Comparison of ENCODE assay signal across 3 cellular contexts in the genomic region with DNA sequence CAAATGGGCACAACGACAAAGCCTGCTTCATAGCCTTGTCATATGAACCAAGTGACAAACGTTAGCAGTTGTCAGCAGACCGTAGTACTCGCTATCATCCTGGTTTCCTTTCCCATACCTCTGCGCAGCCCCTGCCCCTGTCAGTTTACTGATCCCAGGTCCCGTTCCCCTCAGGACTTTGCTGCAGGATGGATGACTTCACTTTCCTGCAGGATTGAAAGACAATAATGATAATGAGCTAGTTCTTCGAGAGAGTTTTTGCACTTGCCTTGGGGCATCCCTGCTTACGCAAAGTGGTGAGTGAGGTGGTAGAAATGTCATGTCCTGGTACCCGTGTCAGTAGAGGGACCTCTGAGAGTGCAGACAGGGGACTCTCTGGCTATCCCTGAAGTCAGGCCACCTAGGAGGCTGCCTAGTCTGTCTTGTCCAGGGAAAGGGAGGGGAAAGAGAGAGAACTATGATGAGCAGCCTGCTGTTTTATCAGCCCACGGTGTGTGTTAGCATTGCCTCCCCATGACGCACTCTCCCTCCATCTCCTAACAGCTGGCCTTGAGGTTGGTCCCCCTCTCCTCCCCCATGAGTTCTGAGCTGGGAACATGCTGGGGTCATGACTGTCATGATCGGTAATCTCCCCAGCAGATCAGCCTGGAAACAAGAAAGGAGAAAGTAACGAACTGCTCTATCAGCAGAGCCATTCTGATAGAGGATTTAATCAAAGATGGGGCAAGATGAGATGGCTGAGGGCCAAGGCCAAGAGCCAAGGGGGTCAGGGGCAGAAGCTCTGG.
TF ChIP-seq lines count a peak whose summit lies in the region.

No MANE protein-coding gene starts in this region.

TF ChIP-seq in HEK293, 187 proteins besides CTCF, POLR2A, EP300 and RAD21:
- TF ChIP-seq KLF9 (tag by site-specific recombination; IDR thresholded peaks at IDR 0.05; ENCODE audit: low read depth) (no peak), ZNF571 (tag by site-specific recombination; IDR thresholded peaks at IDR 0.05) (no peak), ZBTB7A (tag by site-specific recombination; IDR thresholded peaks at IDR 0.05; ENCODE audit: low read depth) (no peak), ZNF423 (tag by site-specific recombination; IDR thresholded peaks at IDR 0.05) (no peak), ZFHX2 (tag by site-specific recombination; conservative IDR thresholded peaks at IDR 0.05) (0 out of 2 replicates have a peak, but pooled peaks have one; percentile 18), GLIS1 (tag by site-specific recombination; IDR thresholded peaks at IDR 0.05) (peak; percentile 83), ZIC2 (tag by site-specific recombination; IDR thresholded peaks at IDR 0.05) (peak; percentile 87), ZNF211 (tag by site-specific recombination; IDR thresholded peaks at IDR 0.05; ENCODE audit: low read depth) (no peak), SETDB1 (IDR thresholded peaks at IDR 0.05; ENCODE audit: insufficient read length, low read length) (no peak), ZBTB17 (tag by site-specific recombination; IDR thresholded peaks at IDR 0.05) (peak; percentile 55; the same call in 1 of the 2 replicates), PRDM1 (tag by site-specific recombination; IDR thresholded peaks at IDR 0.05) (0 out of 2 replicates have a peak, but pooled peaks have one; percentile 16), ZNF585B (tag by site-specific recombination; IDR thresholded peaks at IDR 0.05) (no peak), GLIS2 (tag by site-specific recombination; IDR thresholded peaks at IDR 0.05) (peak; percentile 38)
- TF ChIP-seq, protein P1, sequence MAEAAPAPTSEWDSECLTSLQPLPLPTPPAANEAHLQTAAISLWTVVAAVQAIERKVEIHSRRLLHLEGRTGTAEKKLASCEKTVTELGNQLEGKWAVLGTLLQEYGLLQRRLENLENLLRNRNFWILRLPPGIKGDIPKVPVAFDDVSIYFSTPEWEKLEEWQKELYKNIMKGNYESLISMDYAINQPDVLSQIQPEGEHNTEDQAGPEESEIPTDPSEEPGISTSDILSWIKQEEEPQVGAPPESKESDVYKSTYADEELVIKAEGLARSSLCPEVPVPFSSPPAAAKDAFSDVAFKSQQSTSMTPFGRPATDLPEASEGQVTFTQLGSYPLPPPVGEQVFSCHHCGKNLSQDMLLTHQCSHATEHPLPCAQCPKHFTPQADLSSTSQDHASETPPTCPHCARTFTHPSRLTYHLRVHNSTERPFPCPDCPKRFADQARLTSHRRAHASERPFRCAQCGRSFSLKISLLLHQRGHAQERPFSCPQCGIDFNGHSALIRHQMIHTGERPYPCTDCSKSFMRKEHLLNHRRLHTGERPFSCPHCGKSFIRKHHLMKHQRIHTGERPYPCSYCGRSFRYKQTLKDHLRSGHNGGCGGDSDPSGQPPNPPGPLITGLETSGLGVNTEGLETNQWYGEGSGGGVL (tag by site-specific recombination; IDR thresholded peaks at IDR 0.05): peak; percentile 71

TF ChIP-seq in SK-N-SH, 30 proteins besides CTCF, POLR2A, EP300 and RAD21:
- TF ChIP-seq GATA2 (CRISPR knock-in tag; IDR thresholded peaks at IDR 0.05): peak; percentile 45; the same call in 1 of the 2 replicates
- TF ChIP-seq EZH2phosphoT487 (IDR thresholded peaks at IDR 0.05; ENCODE audit: borderline replicate concordance, low read depth): no peak
- no peak for TF ChIP-seq NRF1 (IDR thresholded peaks at IDR 0.05; ENCODE audit: low read depth, low read length)
- TF ChIP-seq TCF12 (IDR thresholded peaks at IDR 0.05): no peak
TF ChIP-seq in SK-N-SH: peak in this region for 1.

TF ChIP-seq in H1, 55 proteins besides CTCF, POLR2A, EP300 and RAD21:
- TF ChIP-seq, protein P2, sequence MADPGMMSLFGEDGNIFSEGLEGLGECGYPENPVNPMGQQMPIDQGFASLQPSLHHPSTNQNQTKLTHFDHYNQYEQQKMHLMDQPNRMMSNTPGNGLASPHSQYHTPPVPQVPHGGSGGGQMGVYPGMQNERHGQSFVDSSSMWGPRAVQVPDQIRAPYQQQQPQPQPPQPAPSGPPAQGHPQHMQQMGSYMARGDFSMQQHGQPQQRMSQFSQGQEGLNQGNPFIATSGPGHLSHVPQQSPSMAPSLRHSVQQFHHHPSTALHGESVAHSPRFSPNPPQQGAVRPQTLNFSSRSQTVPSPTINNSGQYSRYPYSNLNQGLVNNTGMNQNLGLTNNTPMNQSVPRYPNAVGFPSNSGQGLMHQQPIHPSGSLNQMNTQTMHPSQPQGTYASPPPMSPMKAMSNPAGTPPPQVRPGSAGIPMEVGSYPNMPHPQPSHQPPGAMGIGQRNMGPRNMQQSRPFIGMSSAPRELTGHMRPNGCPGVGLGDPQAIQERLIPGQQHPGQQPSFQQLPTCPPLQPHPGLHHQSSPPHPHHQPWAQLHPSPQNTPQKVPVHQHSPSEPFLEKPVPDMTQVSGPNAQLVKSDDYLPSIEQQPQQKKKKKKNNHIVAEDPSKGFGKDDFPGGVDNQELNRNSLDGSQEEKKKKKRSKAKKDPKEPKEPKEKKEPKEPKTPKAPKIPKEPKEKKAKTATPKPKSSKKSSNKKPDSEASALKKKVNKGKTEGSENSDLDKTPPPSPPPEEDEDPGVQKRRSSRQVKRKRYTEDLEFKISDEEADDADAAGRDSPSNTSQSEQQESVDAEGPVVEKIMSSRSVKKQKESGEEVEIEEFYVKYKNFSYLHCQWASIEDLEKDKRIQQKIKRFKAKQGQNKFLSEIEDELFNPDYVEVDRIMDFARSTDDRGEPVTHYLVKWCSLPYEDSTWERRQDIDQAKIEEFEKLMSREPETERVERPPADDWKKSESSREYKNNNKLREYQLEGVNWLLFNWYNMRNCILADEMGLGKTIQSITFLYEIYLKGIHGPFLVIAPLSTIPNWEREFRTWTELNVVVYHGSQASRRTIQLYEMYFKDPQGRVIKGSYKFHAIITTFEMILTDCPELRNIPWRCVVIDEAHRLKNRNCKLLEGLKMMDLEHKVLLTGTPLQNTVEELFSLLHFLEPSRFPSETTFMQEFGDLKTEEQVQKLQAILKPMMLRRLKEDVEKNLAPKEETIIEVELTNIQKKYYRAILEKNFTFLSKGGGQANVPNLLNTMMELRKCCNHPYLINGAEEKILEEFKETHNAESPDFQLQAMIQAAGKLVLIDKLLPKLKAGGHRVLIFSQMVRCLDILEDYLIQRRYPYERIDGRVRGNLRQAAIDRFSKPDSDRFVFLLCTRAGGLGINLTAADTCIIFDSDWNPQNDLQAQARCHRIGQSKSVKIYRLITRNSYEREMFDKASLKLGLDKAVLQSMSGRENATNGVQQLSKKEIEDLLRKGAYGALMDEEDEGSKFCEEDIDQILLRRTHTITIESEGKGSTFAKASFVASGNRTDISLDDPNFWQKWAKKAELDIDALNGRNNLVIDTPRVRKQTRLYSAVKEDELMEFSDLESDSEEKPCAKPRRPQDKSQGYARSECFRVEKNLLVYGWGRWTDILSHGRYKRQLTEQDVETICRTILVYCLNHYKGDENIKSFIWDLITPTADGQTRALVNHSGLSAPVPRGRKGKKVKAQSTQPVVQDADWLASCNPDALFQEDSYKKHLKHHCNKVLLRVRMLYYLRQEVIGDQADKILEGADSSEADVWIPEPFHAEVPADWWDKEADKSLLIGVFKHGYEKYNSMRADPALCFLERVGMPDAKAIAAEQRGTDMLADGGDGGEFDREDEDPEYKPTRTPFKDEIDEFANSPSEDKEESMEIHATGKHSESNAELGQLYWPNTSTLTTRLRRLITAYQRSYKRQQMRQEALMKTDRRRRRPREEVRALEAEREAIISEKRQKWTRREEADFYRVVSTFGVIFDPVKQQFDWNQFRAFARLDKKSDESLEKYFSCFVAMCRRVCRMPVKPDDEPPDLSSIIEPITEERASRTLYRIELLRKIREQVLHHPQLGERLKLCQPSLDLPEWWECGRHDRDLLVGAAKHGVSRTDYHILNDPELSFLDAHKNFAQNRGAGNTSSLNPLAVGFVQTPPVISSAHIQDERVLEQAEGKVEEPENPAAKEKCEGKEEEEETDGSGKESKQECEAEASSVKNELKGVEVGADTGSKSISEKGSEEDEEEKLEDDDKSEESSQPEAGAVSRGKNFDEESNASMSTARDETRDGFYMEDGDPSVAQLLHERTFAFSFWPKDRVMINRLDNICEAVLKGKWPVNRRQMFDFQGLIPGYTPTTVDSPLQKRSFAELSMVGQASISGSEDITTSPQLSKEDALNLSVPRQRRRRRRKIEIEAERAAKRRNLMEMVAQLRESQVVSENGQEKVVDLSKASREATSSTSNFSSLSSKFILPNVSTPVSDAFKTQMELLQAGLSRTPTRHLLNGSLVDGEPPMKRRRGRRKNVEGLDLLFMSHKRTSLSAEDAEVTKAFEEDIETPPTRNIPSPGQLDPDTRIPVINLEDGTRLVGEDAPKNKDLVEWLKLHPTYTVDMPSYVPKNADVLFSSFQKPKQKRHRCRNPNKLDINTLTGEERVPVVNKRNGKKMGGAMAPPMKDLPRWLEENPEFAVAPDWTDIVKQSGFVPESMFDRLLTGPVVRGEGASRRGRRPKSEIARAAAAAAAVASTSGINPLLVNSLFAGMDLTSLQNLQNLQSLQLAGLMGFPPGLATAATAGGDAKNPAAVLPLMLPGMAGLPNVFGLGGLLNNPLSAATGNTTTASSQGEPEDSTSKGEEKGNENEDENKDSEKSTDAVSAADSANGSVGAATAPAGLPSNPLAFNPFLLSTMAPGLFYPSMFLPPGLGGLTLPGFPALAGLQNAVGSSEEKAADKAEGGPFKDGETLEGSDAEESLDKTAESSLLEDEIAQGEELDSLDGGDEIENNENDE (IDR thresholded peaks at IDR 0.05; ENCODE audit: insufficient replicate concordance, low read length): no peak
- TF ChIP-seq SIN3A (conservative IDR thresholded peaks at IDR 0.05 in 1 of 2, IDR thresholded peaks at IDR 0.05 in 1 of 2; ENCODE audit: low read depth in 1 of 2, low read length in 2 of 2) (no peak), SUZ12 (IDR thresholded peaks at IDR 0.05; ENCODE audit: low read length) (no peak), MAFK (IDR thresholded peaks at IDR 0.05; ENCODE audit: low read depth, low read length) (no peak), SP4 (IDR thresholded peaks at IDR 0.05; ENCODE audit: low read length) (no peak), ASH2L (IDR thresholded peaks at IDR 0.05; ENCODE audit: low read length) (no peak), TBP (IDR thresholded peaks at IDR 0.05; ENCODE audit: low read depth, low read length) (no peak), SRF (IDR thresholded peaks at IDR 0.05; ENCODE audit: low read depth, low read length) (no peak), GTF2F1 (IDR thresholded peaks at IDR 0.05; ENCODE audit: borderline replicate concordance, low read depth, low read length) (no peak), TAF7 (optimal IDR thresholded peaks at IDR 0.05; ENCODE audit: borderline replicate concordance, low read depth, low read length) (no peak), RBBP5 (IDR thresholded peaks at IDR 0.05; ENCODE audit: borderline replicate concordance, low read depth, low read length) (no peak), EGR1 (IDR thresholded peaks at IDR 0.05; ENCODE audit: borderline replicate concordance, low read depth, low read length) (no peak), NANOG (IDR thresholded peaks at IDR 0.05; ENCODE audit: insufficient read depth, low read depth, low read length, poor library complexity, severe bottlenecking) (no peak), CHD2 (IDR thresholded peaks at IDR 0.05; ENCODE audit: low read length) (no peak), RNF2 (IDR thresholded peaks at IDR 0.05; ENCODE audit: borderline replicate concordance, low read depth, low read length, missing control alignments, poor library complexity, severe bottlenecking) (no peak), TAF1 (IDR thresholded peaks at IDR 0.05; ENCODE audit: low read depth, low read length) (no peak), SIRT6 (IDR thresholded peaks at IDR 0.05; ENCODE audit: low read length) (no peak), PHF8 (conservative IDR thresholded peaks at IDR 0.05; ENCODE audit: low read depth, low read length) (no peak)
- TF ChIP-seq, protein P3, sequence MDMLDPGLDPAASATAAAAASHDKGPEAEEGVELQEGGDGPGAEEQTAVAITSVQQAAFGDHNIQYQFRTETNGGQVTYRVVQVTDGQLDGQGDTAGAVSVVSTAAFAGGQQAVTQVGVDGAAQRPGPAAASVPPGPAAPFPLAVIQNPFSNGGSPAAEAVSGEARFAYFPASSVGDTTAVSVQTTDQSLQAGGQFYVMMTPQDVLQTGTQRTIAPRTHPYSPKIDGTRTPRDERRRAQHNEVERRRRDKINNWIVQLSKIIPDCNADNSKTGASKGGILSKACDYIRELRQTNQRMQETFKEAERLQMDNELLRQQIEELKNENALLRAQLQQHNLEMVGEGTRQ (IDR thresholded peaks at IDR 0.05; ENCODE audit: low read length): no peak
- TF ChIP-seq, protein P4, sequence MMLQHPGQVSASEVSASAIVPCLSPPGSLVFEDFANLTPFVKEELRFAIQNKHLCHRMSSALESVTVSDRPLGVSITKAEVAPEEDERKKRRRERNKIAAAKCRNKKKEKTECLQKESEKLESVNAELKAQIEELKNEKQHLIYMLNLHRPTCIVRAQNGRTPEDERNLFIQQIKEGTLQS (IDR thresholded peaks at IDR 0.05; ENCODE audit: insufficient read depth, low read depth, low read length): no peak
